In the genomic region with DNA sequence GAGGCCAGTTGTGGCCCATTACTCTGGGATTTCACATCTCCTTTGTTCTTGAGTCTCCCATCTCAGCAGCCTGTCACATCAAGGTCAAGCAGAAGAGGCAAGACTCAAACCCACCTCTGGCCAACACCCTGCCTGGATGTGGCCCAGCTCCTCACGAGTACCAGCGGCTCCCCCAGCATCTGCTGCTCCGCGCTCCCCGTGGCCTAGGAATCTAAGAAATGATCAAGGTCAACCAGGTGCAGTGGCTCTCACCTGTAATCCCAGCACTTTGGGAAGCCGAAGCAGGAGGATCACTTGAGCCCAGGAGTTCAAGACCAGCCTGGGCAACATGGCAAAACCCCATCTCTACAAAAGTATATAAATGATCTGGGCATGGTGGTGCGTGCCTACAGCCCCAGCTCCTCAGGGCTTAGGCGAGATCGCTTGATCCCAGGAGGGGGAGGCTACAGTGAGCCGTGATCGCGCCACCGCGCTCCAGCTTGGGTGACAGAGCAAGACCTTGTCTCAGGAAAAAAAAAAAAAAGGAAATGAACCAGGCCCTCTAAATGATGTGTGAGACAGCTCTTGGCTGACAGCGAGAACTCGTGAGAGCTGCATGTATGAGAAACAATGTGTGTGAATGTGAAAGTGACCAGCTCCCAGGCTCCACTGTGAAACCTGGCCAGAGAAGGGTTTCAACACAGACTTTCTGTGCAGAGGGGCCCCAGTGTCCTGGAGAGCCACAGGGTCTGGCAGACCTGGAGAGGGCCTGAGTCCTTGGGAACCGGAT, we compare ENCODE assay signal across 13 cellular contexts.
DNase-seq lines count a peak whose midpoint lies in the region; ATAC-seq, FAIRE-seq and TF ChIP-seq lines count a peak whose summit lies in the region.
"Had no signal": no experiment of that assay in that cellular context is flagged by ENCODE, and none has a peak within 500 bp of the region (broad histone marks: within the 10 kb centered on the region; RNA-seq: fewer than 3 reads in every experiment).

No MANE protein-coding gene starts in this region.

- H3K79me2 ChIP-seq in K562 (ENCODE audit: control insufficient read depth, insufficient read depth, low read length) (no peaks in the 10 kb centered on the region), mesendoderm (ENCODE audit: control insufficient read depth, insufficient read depth, low read length) (no peaks in the 10 kb centered on the region)

- peaks cover 13 to 17% of the 10 kb centered on the region in 2 experiments; a peak in 4 of 5 replicates for H3K4me1 ChIP-seq in K562 (replicated peaks in 1 of 2; ENCODE audit: control insufficient read depth in 2 of 2, insufficient read depth in 2 of 2, low read length in 2 of 2)
- H3K4me1 ChIP-seq in mesendoderm (ENCODE audit: control insufficient read depth, low read depth, low read length) = peaks cover 3% of the 10 kb centered on the region

- intact Hi-C loops in K562 (cut with micrococcal nuclease) = loop anchor here (10.0 kb wide), 1 partner anchor 61 kb away; no protein-coding TSS in a partner anchor

- H3K4me3 ChIP-seq in K562 (no peak overlapping the region), mesendoderm (ENCODE audit: low read length) (no peak overlapping the region)
- H3K4me3 ChIP-seq: right lobe of liver, SK-N-MC had no signal

- H3K56ac ChIP-seq in mesendoderm (ENCODE audit: low read length) = peak overlapping the region; percentile 30

- in situ Hi-C loops in K562 (cut with MboI) = no loop called here

- peaks cover 2% of the 10 kb centered on the region for H3K4me1 Mint-ChIP-seq in T-helper 2 cell treated with Interferon-gamma antibody and Interleukin-4, amounts not matched to agents 5 μg/mL and 100 μg/mL, for 36 hours (ENCODE audit: low read depth)
- H3K4me1 Mint-ChIP-seq: immature natural killer cell had no signal

- no peak overlapping the region for H2BK5ac ChIP-seq in mesendoderm (ENCODE audit: low read length)

- H3K23ac ChIP-seq in mesendoderm (ENCODE audit: low read length) = no peak overlapping the region

- no peak for TF ChIP-seq EP300 in K562 (IDR thresholded peaks at IDR 0.05; ENCODE audit: low read length)

- peak; percentile 63 for ATAC-seq in GM19467 (IDR thresholded peaks at IDR 0.05; ENCODE audit: unreplicated experiment)
- no peak for ATAC-seq in K562
- ATAC-seq in HG03432 (IDR thresholded peaks at IDR 0.05; ENCODE audit: unreplicated experiment) = no peak
- ATAC-seq: right lobe of liver had no signal

- peaks cover 5% of the 10 kb centered on the region for H3K27me3 Mint-ChIP-seq in T-helper 2 cell treated with Interferon-gamma antibody and Interleukin-4, amounts not matched to agents 5 μg/mL and 100 μg/mL, for 36 hours (ENCODE audit: low read depth)

- H2BK15ac ChIP-seq in mesendoderm (replicated peaks; ENCODE audit: low read depth) = no peak overlapping the region

- TF ChIP-seq RAD21 in K562 (CRISPR knock-in tag; conservative IDR thresholded peaks at IDR 0.05 in 1 of 2, IDR thresholded peaks at IDR 0.05 in 1 of 2) = no peak

- H3K36me3 Mint-ChIP-seq in T-helper 2 cell treated with Interferon-gamma antibody and Interleukin-4, amounts not matched to agents 5 μg/mL and 100 μg/mL, for 36 hours (ENCODE audit: low read depth) = no peaks in the 10 kb centered on the region

- no peaks in the 10 kb centered on the region for H3K9me3 ChIP-seq in K562 (replicated peaks; ENCODE audit: control insufficient read depth, insufficient read depth, low read depth, low read length)
- H3K9me3 ChIP-seq: right lobe of liver had no signal

- H3K9me3 Mint-ChIP-seq in T-helper 2 cell treated with Interferon-gamma antibody and Interleukin-4, amounts not matched to agents 5 μg/mL and 100 μg/mL, for 36 hours = no peaks in the 10 kb centered on the region
- H3K9me3 Mint-ChIP-seq: immature natural killer cell had no signal

- FAIRE-seq in K562 (lab: Jason Lieb, UNC) = no peak

- no peak for TF ChIP-seq CTCF in K562 (IDR thresholded peaks at IDR 0.05 in 2 of 3, conservative IDR thresholded peaks at IDR 0.05 in 1 of 3; ENCODE audit: insufficient read depth in 2 of 3, low read depth in 1 of 3, low read length in 3 of 3)

- POLR2A ChIA-PET in K562 (lab: Yijun Ruan, JAX) = interaction anchor here (0.6 to 0.7 kb wide), 2 partner anchors 960 to 1068 kb away, joined by 3 to 4 read pairs; no protein-coding TSS in a partner anchor

- H3K9me1 ChIP-seq in K562 (ENCODE audit: control insufficient read depth, insufficient read depth, low read length) = peaks cover 3% of the 10 kb centered on the region

- H2AK5ac ChIP-seq in mesendoderm (ENCODE audit: low read length) = no peak overlapping the region

- H3K9ac ChIP-seq in K562 (ENCODE audit: insufficient read depth in 1 of 2, low read depth in 2 of 2, low read length in 2 of 2) (no peak overlapping the region; a peak in 1 of 4 replicates), mesendoderm (ENCODE audit: low read length) (no peak overlapping the region)

- BruUV-seq in K562 (replicated peaks; lab: Mats Ljungman, UMichigan) = no TSS peak

- no peaks in the 10 kb centered on the region for H4K20me1 ChIP-seq in K562 (replicated peaks; ENCODE audit: control insufficient read depth, insufficient read depth, low read length)

- no peaks in the 10 kb centered on the region for H3K79me1 ChIP-seq in mesendoderm (ENCODE audit: low read length)

- DNase-seq in AG20443 (ENCODE audit: low spot score) (peak; percentile 81), K562 (ENCODE audit: extremely low read depth in 1 of 4, low spot score in 3 of 4) (no peak), mesendoderm (peak; percentile 38), epidermal melanocyte (ENCODE audit: insufficient read length, low spot score) (no peak)
- DNase-seq in T-helper 2 cell treated with Interferon-gamma antibody and Interleukin-4, amounts not matched to agents 5 μg/mL and 100 μg/mL, for 36 hours (ENCODE audit: low spot score) = no peak
- DNase-seq in activated CD4-positive, CD25-positive, alpha-beta regulatory T cell (lab: John Stamatoyannopoulos, UW) = no peak
- DNase-seq: cortex of kidney, immature natural killer cell, NCI-H2029 had no signal

- no peak overlapping the region for H3K27ac ChIP-seq in K562 (ENCODE audit: extremely low read depth, low read depth, low read length)
- no peak overlapping the region for H3K27ac ChIP-seq in mesendoderm (ENCODE audit: low read depth, low read length)
- H3K27ac ChIP-seq: right lobe of liver, SK-N-MC had no signal

- H3K36me3 ChIP-seq in K562 (ENCODE audit: control insufficient read depth, insufficient read depth, low read length) (no peaks in the 10 kb centered on the region), mesendoderm (ENCODE audit: control insufficient read depth, insufficient read depth, low read length) (no peaks in the 10 kb centered on the region)
- H3K36me3 ChIP-seq: right lobe of liver had no signal

- WGBS in K562 (ENCODE audit: insufficient coverage, low coverage, missing lambda C conversion rate) = 31% methylated on average over 9 of the region's 17 CpGs
- no CpG with 5 or more reads among the region's 17 CpGs for WGBS in mesendoderm (ENCODE audit: extremely low coverage, insufficient coverage, low lambda C conversion rate)

- H3K4ac ChIP-seq in mesendoderm (ENCODE audit: low read depth, low read length) = no peak overlapping the region

- H3K27ac Mint-ChIP-seq in T-helper 2 cell treated with Interferon-gamma antibody and Interleukin-4, amounts not matched to agents 5 μg/mL and 100 μg/mL, for 36 hours = no peak overlapping the region
- H3K27ac Mint-ChIP-seq: immature natural killer cell had no signal

- H3K18ac ChIP-seq in mesendoderm (ENCODE audit: low read length) = no peak overlapping the region

- no peak overlapping the region for H3K4me3 Mint-ChIP-seq in T-helper 2 cell treated with Interferon-gamma antibody and Interleukin-4, amounts not matched to agents 5 μg/mL and 100 μg/mL, for 36 hours
- H3K4me3 Mint-ChIP-seq: immature natural killer cell had no signal

- no peak overlapping the region for H4K5ac ChIP-seq in mesendoderm (ENCODE audit: low read length)

- H2AFZ ChIP-seq in K562 (ENCODE audit: low read depth, low read length) = no peak overlapping the region

- no peak overlapping the region for H2BK120ac ChIP-seq in mesendoderm (ENCODE audit: low read depth, low read length)

- H4K8ac ChIP-seq in mesendoderm (ENCODE audit: low read depth, low read length) = no peak overlapping the region

- H3K4me2 ChIP-seq in K562 (ENCODE audit: insufficient read depth, low read length) (no peak overlapping the region), mesendoderm (ENCODE audit: low read length) (no peak overlapping the region)

- no peak for TF ChIP-seq POLR2A in K562 (conservative IDR thresholded peaks at IDR 0.05)

- CTCF ChIA-PET in K562 (lab: Yijun Ruan, JAX; ENCODE audit: low intra/inter-chr PET ratio) = no interaction called here

- H3K27me3 ChIP-seq in K562 (ENCODE audit: control insufficient read depth in 2 of 2, insufficient read depth in 2 of 2, low read length in 2 of 2) (peaks cover 0 to 11% of the 10 kb centered on the region in 2 experiments; a peak in 1 of 5 replicates), mesendoderm (ENCODE audit: insufficient read depth, low read length, poor library complexity) (no peaks in the 10 kb centered on the region)
- H3K27me3 ChIP-seq: right lobe of liver had no signal

TF ChIP-seq in K562, 482 proteins besides CTCF, POLR2A, EP300 and RAD21 (continues in another document):
- TF ChIP-seq ZNF384 (IDR thresholded peaks at IDR 0.05; ENCODE audit: low read depth, low read length) = peak; percentile 23; the same call in 1 of the 2 replicates
- no peak for TF ChIP-seq BRD4 (IDR thresholded peaks at IDR 0.05)
- TF ChIP-seq, protein P1, sequence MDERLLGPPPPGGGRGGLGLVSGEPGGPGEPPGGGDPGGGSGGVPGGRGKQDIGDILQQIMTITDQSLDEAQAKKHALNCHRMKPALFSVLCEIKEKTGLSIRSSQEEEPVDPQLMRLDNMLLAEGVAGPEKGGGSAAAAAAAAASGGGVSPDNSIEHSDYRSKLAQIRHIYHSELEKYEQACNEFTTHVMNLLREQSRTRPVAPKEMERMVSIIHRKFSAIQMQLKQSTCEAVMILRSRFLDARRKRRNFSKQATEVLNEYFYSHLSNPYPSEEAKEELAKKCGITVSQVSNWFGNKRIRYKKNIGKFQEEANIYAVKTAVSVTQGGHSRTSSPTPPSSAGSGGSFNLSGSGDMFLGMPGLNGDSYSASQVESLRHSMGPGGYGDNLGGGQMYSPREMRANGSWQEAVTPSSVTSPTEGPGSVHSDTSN (CRISPR knock-in tag; IDR thresholded peaks at IDR 0.05; ENCODE audit: low read depth) = no peak
- TF ChIP-seq, protein P1 (tag; conservative IDR thresholded peaks at IDR 0.05; ENCODE audit: low read depth) = 0 out of 2 replicates have a peak, but pooled peaks have one; percentile 18

Comparison
In these comparisons a context has a peak if more than half of its experiments do, and no peak if none do; other contexts are left out.
1. DNase-seq: peak in AG20443 (single experiment) and mesendoderm (single experiment); none in K562 (0 of 4), epidermal melanocyte (single experiment), T-helper 2 cell treated with Interferon-gamma antibody and Interleukin-4, amounts not matched to agents 5 μg/mL and 100 μg/mL, for 36 hours (single experiment) and activated CD4-positive, CD25-positive, alpha-beta regulatory T cell (0 of 4).